ENCODE assay signal across 23 cellular contexts in genomic region chr1:151143986-151144385, GRCh38. TPM values are rescaled to one million over a fixed set of nuclear protein-coding genes. Genes with fewer than 3 reads are reported as not detected.
DNase-seq lines count a peak whose midpoint lies in the region; ATAC-seq, FAIRE-seq and TF ChIP-seq lines count a peak whose summit lies in the region.
"Had no signal": no experiment of that assay in that cellular context is flagged by ENCODE, and none has a peak within 500 bp of the region (broad histone marks: within the 10 kb centered on the region; RNA-seq: fewer than 3 reads in every experiment).

No MANE protein-coding gene starts in this region.

- H3K9ac ChIP-seq in astrocyte (ENCODE audit: low read length) (no peak overlapping the region), trophoblast cell (ENCODE audit: low read length) (no peak overlapping the region)

- H3K79me2 ChIP-seq in astrocyte (ENCODE audit: insufficient read depth, low read length) (no peaks in the 10 kb centered on the region), trophoblast cell (ENCODE audit: control insufficient read depth, insufficient read depth, low read length, poor library complexity) (no peaks in the 10 kb centered on the region)

- peaks cover 2% of the 10 kb centered on the region for H3K79me1 ChIP-seq in trophoblast cell (ENCODE audit: low read length)

- intact Hi-C loops in heart left ventricle (cut with DNase I): loop anchor here in 1 of 10 donors (5.0 to 10.0 kb wide), 2 partner anchors 37 to 119 kb away; no protein-coding TSS in a partner anchor
- intact Hi-C loops in left cardiac atrium (cut with DNase I): no loop called here
- intact Hi-C loops in testis (cut with DNase I; ENCODE audit: low total_unique reads): no loop called here
- intact Hi-C loops in spleen (cut with DNase I; ENCODE audit: low total_unique reads): no loop called here

- H4K20me1 ChIP-seq in astrocyte (ENCODE audit: insufficient read depth, low read length): peaks cover 12% of the 10 kb centered on the region

- H2BK5ac ChIP-seq in trophoblast cell (ENCODE audit: low read depth, low read length, poor library complexity): no peak overlapping the region

- H3K9me3 ChIP-seq in heart left ventricle (no peaks in the 10 kb centered on the region), astrocyte (ENCODE audit: insufficient read depth, low read depth, low read length) (no peaks in the 10 kb centered on the region), testis (no peaks in the 10 kb centered on the region), trophoblast cell (ENCODE audit: insufficient read depth, low read depth, low read length) (no peaks in the 10 kb centered on the region), spleen (no peaks in the 10 kb centered on the region)
- H3K9me3 ChIP-seq: prostate gland, tibial artery had no signal

- FAIRE-seq in astrocyte (lab: Jason Lieb, UNC): no peak

- H4K8ac ChIP-seq in trophoblast cell (ENCODE audit: low read depth, low read length): no peak overlapping the region

- ATAC-seq in heart left ventricle: no peak
- ATAC-seq in left cardiac atrium: no peak
- ATAC-seq: activated CD4-positive, alpha-beta T cell treated with anti-CD3 and anti-CD28 coated beads for 36 hours; left colon had no signal

- no peak overlapping the region for H2BK120ac ChIP-seq in trophoblast cell (ENCODE audit: insufficient read depth, low read length, poor library complexity)

- WGBS in heart left ventricle, 4 donors: 8 to 18% (median 12%) methylated on average over 5 of the region's 5 CpGs
- WGBS in testis, 2 donors: 52 to 60% methylated on average over 5 of the region's 5 CpGs
- no CpG with 5 or more reads among the region's 5 CpGs for WGBS in trophoblast cell (ENCODE audit: extremely low coverage, insufficient coverage, insufficient read length)
- WGBS in spleen, 5 donors: 55 to 79% (median 66%) methylated on average over 4 to 5 of the region's 5 CpGs

- no peak overlapping the region for H3K4me2 ChIP-seq in astrocyte (ENCODE audit: low read length)
- no peak overlapping the region for H3K4me2 ChIP-seq in trophoblast cell (ENCODE audit: low read length)

- H3K4me3 Mint-ChIP-seq in astrocyte (ENCODE audit: unreplicated experiment): peak overlapping the region; percentile 40
- H3K4me3 Mint-ChIP-seq: activated CD4-positive, alpha-beta T cell treated with anti-CD3 and anti-CD28 coated beads for 36 hours had no signal

- H3K23ac ChIP-seq in trophoblast cell (ENCODE audit: low read length): no peak overlapping the region

- H3K27me3 Mint-ChIP-seq in astrocyte (ENCODE audit: low read depth, unreplicated experiment): peaks cover 26% of the 10 kb centered on the region
- H3K27me3 Mint-ChIP-seq: activated CD4-positive, alpha-beta T cell treated with anti-CD3 and anti-CD28 coated beads for 36 hours had no signal

- no peak overlapping the region for H2AK5ac ChIP-seq in trophoblast cell (ENCODE audit: low read length)

- H4K12ac ChIP-seq in trophoblast cell (ENCODE audit: low read depth, low read length): no peak overlapping the region

- peaks cover 0 to 5% (median 0%) of the 10 kb centered on the region in 9 donors for H3K27me3 ChIP-seq in heart left ventricle
- H3K27me3 ChIP-seq in astrocyte (ENCODE audit: insufficient read depth, low read length): peaks cover 2% of the 10 kb centered on the region
- no peaks in the 10 kb centered on the region for H3K27me3 ChIP-seq in testis
- H3K27me3 ChIP-seq in trophoblast cell (ENCODE audit: insufficient read depth, low read length): peaks cover 16% of the 10 kb centered on the region
- H3K27me3 ChIP-seq in spleen (replicated peaks in 1 of 7): peaks cover 0 to 18% (median 8%) of the 10 kb centered on the region in 7 donors
- H3K27me3 ChIP-seq: cardiac muscle cell, tibial artery had no signal

- TF ChIP-seq CTCF in heart left ventricle (IDR thresholded peaks at IDR 0.05) (no peak), astrocyte (IDR thresholded peaks at IDR 0.05; ENCODE audit: insufficient read depth, low read depth, low read length) (no peak), testis (IDR thresholded peaks at IDR 0.05) (no peak), spleen (IDR thresholded peaks at IDR 0.05 in 8 of 11, conservative IDR thresholded peaks at IDR 0.05 in 3 of 11) (no peak)

- H3K36me3 ChIP-seq in heart left ventricle (peaks cover 0 to 31% (median 17%) of the 10 kb centered on the region in 9 donors), astrocyte (ENCODE audit: insufficient read depth, low read length) (no peaks in the 10 kb centered on the region), testis (ENCODE audit: low read depth, missing control alignments) (no peaks in the 10 kb centered on the region), trophoblast cell (ENCODE audit: control insufficient read depth in 1 of 2, insufficient read depth in 2 of 2, low read length in 2 of 2) (no peaks in the 10 kb centered on the region), spleen (no peaks in the 10 kb centered on the region)
- H3K36me3 ChIP-seq: prostate gland had no signal

- H3K36me3 Mint-ChIP-seq in astrocyte (ENCODE audit: low read depth, unreplicated experiment): peaks cover 8% of the 10 kb centered on the region

- H3K27ac Mint-ChIP-seq in astrocyte (ENCODE audit: unreplicated experiment): no peak overlapping the region
- H3K27ac Mint-ChIP-seq: activated CD4-positive, alpha-beta T cell treated with anti-CD3 and anti-CD28 coated beads for 36 hours; CD14-positive monocyte had no signal

- peak overlapping the region in 10 of 12 donors; percentile 66 to 97 (median 84) for H3K4me3 ChIP-seq in heart left ventricle
- H3K4me3 ChIP-seq in astrocyte (ENCODE audit: insufficient read depth, low read depth, low read length): no peak overlapping the region
- H3K4me3 ChIP-seq in testis: peak overlapping the region in 1 of 2 donors; percentile 93
- no peak overlapping the region for H3K4me3 ChIP-seq in trophoblast cell (ENCODE audit: low read depth, low read length)
- no peak overlapping the region for H3K4me3 ChIP-seq in spleen
- H3K4me3 ChIP-seq: cardiac muscle cell, prostate gland, SK-N-MC, tibial artery had no signal

- H2AFZ ChIP-seq in astrocyte (ENCODE audit: low read depth, low read length): no peak overlapping the region
- no peak overlapping the region for H2AFZ ChIP-seq in trophoblast cell (ENCODE audit: insufficient read depth, low read length, poor library complexity)

- H3K27ac ChIP-seq in heart left ventricle (peak overlapping the region; percentile 79 to 92 (median 87)), astrocyte (ENCODE audit: low read depth, low read length) (no peak overlapping the region), testis (peak overlapping the region; percentile 31 to 60), trophoblast cell (ENCODE audit: low read depth, low read length) (no peak overlapping the region), spleen (no peak overlapping the region)
- H3K27ac ChIP-seq: prostate gland, SK-N-MC had no signal

- no peak overlapping the region for H2BK12ac ChIP-seq in trophoblast cell (ENCODE audit: low read length)

- no peak overlapping the region for H4K91ac ChIP-seq in trophoblast cell (ENCODE audit: low read depth, low read length)

- H3K14ac ChIP-seq in trophoblast cell (ENCODE audit: low read length): no peak overlapping the region

- no peak for DNase-seq in heart left ventricle
- no peak for DNase-seq in left cardiac atrium
- DNase-seq in astrocyte (ENCODE audit: low read depth): no peak
- DNase-seq in left kidney (ENCODE audit: low read depth, low spot score): peak; percentile 26
- DNase-seq in testis: no peak
- DNase-seq in activated CD8-positive, alpha-beta memory T cell treated with anti-CD3 and anti-CD28 coated beads, Interleukin-2, amount 50 U/mL, for 4 hours: no peak
- no peak for DNase-seq in trophoblast cell
- no peak for DNase-seq in spleen
- DNase-seq: activated CD4-positive, alpha-beta T cell treated with anti-CD3 and anti-CD28 coated beads for 36 hours; activated effector memory CD4-positive, alpha-beta T cell treated with anti-CD3 and anti-CD28 coated beads, Interleukin-2, amount 50 U/mL, for 16 hours; effector CD8-positive, alpha-beta T cell; left colon; NCI-H1105 treated with DMSO at 0.1 percent for 48 hours; NCI-H748 treated with DMSO at 0.1 percent for 48 hours; stimulated activated CD4-positive, alpha-beta T cell treated with anti-CD3 and anti-CD28 coated beads, Interleukin-12 subunit alpha, Interleukin-12 subunit beta, amount 100 ng/mL, for 4 hours; T1000 had no signal

- H3K9me3 Mint-ChIP-seq in astrocyte (ENCODE audit: unreplicated experiment): no peaks in the 10 kb centered on the region

- H3K4ac ChIP-seq in trophoblast cell (ENCODE audit: low read depth, low read length): no peak overlapping the region

- H3K18ac ChIP-seq in trophoblast cell (ENCODE audit: low read length): no peak overlapping the region

- H3K4me1 ChIP-seq in heart left ventricle: peaks cover 13 to 58% (median 39%) of the 10 kb centered on the region in 12 donors
- H3K4me1 ChIP-seq in astrocyte (ENCODE audit: insufficient read depth, low read length): peaks cover 14% of the 10 kb centered on the region
- H3K4me1 ChIP-seq in testis: peaks cover 36% of the 10 kb centered on the region
- H3K4me1 ChIP-seq in trophoblast cell (ENCODE audit: control insufficient read depth in 1 of 2, insufficient read depth in 2 of 2, low read length in 2 of 2): peaks cover 8 to 15% of the 10 kb centered on the region in 2 experiments
- H3K4me1 ChIP-seq in spleen: peaks cover 6 to 42% (median 20%) of the 10 kb centered on the region in 6 donors
- H3K4me1 ChIP-seq: prostate gland had no signal

- TF ChIP-seq POLR2A in heart left ventricle (IDR thresholded peaks at IDR 0.05) (no peak), testis (IDR thresholded peaks at IDR 0.05) (no peak), spleen (IDR thresholded peaks at IDR 0.05) (no peak)

- H3K4me1 Mint-ChIP-seq in astrocyte (ENCODE audit: low read depth, unreplicated experiment): peaks cover 16% of the 10 kb centered on the region

RNA-seq across cellular contexts. Expression of gene SEMA6C, which starts 2.4 kb away (rescaled TPM):
- total RNA-seq in heart left ventricle (10 to 100 TPM; 36.4 to 97.1 (median 50.8) TPM), left cardiac atrium (10 to 100 TPM; 23.6 to 37.0 TPM), astrocyte (7.4 and 7.5 TPM in 2 replicates), testis (100 to 1,000 TPM; 134 to 175 TPM), spleen (1 to 10 TPM; 2.0 to 9.4 (median 4.1) TPM)
- polyA plus RNA-seq in heart left ventricle (10 to 100 TPM; 16.4 to 85.0 TPM), testis (ENCODE audit: insufficient read depth, low read depth, low replicate concordance) (71.6 TPM), spleen (1 to 10 TPM; 3.2 to 5.8 (median 4.4) TPM)
- 3.0 and 3.1 TPM in 2 replicates for polyA plus RNA-seq in trophoblast cell (2013)
- total RNA-seq: HT-29 had no signal

RNA-seq across cellular contexts. Expression of gene TNFAIP8L2, which starts 12.5 kb away (rescaled TPM):
- total RNA-seq in heart left ventricle: 1 to 10 TPM in 6 of 9 donors, under 1 TPM in 3; 0.49 to 7.9 (median 1.3) TPM
- 1 to 10 TPM; 1.6 to 2.0 TPM for polyA plus RNA-seq in heart left ventricle
- 1 to 10 TPM; 2.1 to 5.3 TPM for total RNA-seq in left cardiac atrium
- total RNA-seq in astrocyte: not detected in 2 replicates
- total RNA-seq in testis: under 1 TPM; 0.55 to 0.99 TPM
- polyA plus RNA-seq in testis (ENCODE audit: insufficient read depth, low read depth, low replicate concordance): 2.1 TPM
- polyA plus RNA-seq in trophoblast cell (2013): not detected in 2 replicates
- 10 to 100 TPM; 26.3 to 48.0 (median 35.3) TPM for total RNA-seq in spleen
- 10 to 100 TPM; 58.8 to 63.4 (median 61.9) TPM for polyA plus RNA-seq in spleen
- total RNA-seq: HT-29, LHCN-M2 had no signal

RNA-seq across cellular contexts. Expression of gene LYSMD1, which starts 21.7 kb away (rescaled TPM):
- total RNA-seq in heart left ventricle: 10 to 100 TPM; 10.1 to 26.8 (median 13.0) TPM
- polyA plus RNA-seq in heart left ventricle: 10 to 100 TPM in 1 of 2 donors, 1 to 10 TPM in 1; 6.8 to 14.7 TPM
- 10 to 100 TPM in 1 of 2 donors, 1 to 10 TPM in 1; 9.7 to 10.3 TPM for total RNA-seq in left cardiac atrium
- total RNA-seq in astrocyte: 9.5 and 9.9 TPM in 2 replicates
- 10 to 100 TPM; 14.9 to 17.0 TPM for total RNA-seq in testis
- polyA plus RNA-seq in testis (ENCODE audit: insufficient read depth, low read depth, low replicate concordance): 9.5 TPM
- 5.7 and 6.0 TPM in 2 replicates for polyA plus RNA-seq in trophoblast cell (2013)
- total RNA-seq in spleen: 10 to 100 TPM in 1 of 7 donors, 1 to 10 TPM in 6; 3.7 to 10.0 (median 4.6) TPM
- polyA plus RNA-seq in spleen: 1 to 10 TPM; 2.5 to 4.8 (median 2.8) TPM

RNA-seq across cellular contexts. Expression of gene SCNM1, which starts 22.0 kb away (rescaled TPM):
- total RNA-seq in heart left ventricle (10 to 100 TPM; 11.5 to 28.4 (median 17.5) TPM), left cardiac atrium (10 to 100 TPM; 19.4 to 20.9 TPM), astrocyte (64.3 and 66.5 TPM in 2 replicates), testis (10 to 100 TPM; 27.5 to 31.7 TPM), spleen (10 to 100 TPM; 36.2 to 63.5 (median 41.5) TPM)
- polyA plus RNA-seq in heart left ventricle (10 to 100 TPM; 33.0 to 44.4 TPM), testis (ENCODE audit: insufficient read depth, low read depth, low replicate concordance) (46.0 TPM), spleen (10 to 100 TPM; 64.9 to 96.2 (median 74.6) TPM)
- 52.5 and 53.6 TPM in 2 replicates for polyA plus RNA-seq in trophoblast cell (2013)

RNA-seq across cellular contexts. Expression of gene TMOD4, which starts 31.8 kb away (rescaled TPM):
- under 1 TPM in 3 of 9 donors, not detected in 6; 0.37 to 0.61 (median 0.50) TPM for total RNA-seq in heart left ventricle
- not detected for polyA plus RNA-seq in heart left ventricle
- total RNA-seq in left cardiac atrium: not detected
- 1.4 TPM in 1 of 2 replicates, not detected in the other for total RNA-seq in astrocyte
- not detected for total RNA-seq in testis
- 2.1 TPM for polyA plus RNA-seq in testis (ENCODE audit: insufficient read depth, low read depth, low replicate concordance)
- not detected in 2 replicates for polyA plus RNA-seq in trophoblast cell (2013)
- 1 to 10 TPM in 1 of 7 donors, under 1 TPM in 3, not detected in 3; 0.60 to 2.0 (median 0.86) TPM for total RNA-seq in spleen
- under 1 TPM; 0.44 to 0.99 (median 0.76) TPM for polyA plus RNA-seq in spleen
- total RNA-seq: HT-29 had no signal
- polyA plus RNA-seq: cardiac muscle cell, CD14-positive monocyte had no signal

Comparison
In these comparisons a context has a peak if more than half of its experiments do, and no peak if none do; other contexts are left out.
1. H3K27ac ChIP-seq: peak in heart left ventricle (12 of 12) and testis (2 of 2); none in astrocyte (single experiment), trophoblast cell (single experiment) and spleen (0 of 8).
2. H3K4me3 ChIP-seq: peak in heart left ventricle (10 of 12); none in astrocyte (single experiment), trophoblast cell (single experiment) and spleen (0 of 8).